8 cellular contexts compared by ENCODE assay signal in genomic region chr2:105397959-105398521, GRCh38. TPM values are rescaled to one million over a fixed set of nuclear protein-coding genes. Genes with fewer than 3 reads are reported as not detected.
A peak's percentile ranks its signal among the peaks of the same experiment; 100 is the strongest.
DNase-seq lines count a peak whose midpoint lies in the region; ATAC-seq, FAIRE-seq and TF ChIP-seq lines count a peak whose summit lies in the region.

No MANE protein-coding gene starts in this region.

- peaks cover 32% of the 10 kb centered on the region for H3K27me3 Mint-ChIP-seq in activated CD4-positive, alpha-beta T cell treated with anti-CD3 and anti-CD28 coated beads, Interleukin-2, amount 10 ng/mL, durations not matched to agents 24 days and 14 days
- peaks cover 31% of the 10 kb centered on the region for H3K27me3 Mint-ChIP-seq in activated T-cell treated with anti-CD3 and anti-CD28 coated beads, Interleukin-2, amount 50 U/mL, for 4 hours (ENCODE audit: low read depth)

- peaks cover 7% of the 10 kb centered on the region for H3F3A ChIP-seq in smooth muscle cell (ENCODE audit: low read depth)

- peaks cover under 1% of the 10 kb centered on the region for H3K4me1 ChIP-seq in hepatocyte (ENCODE audit: insufficient read depth)
- H3K4me1 ChIP-seq in smooth muscle cell (ENCODE audit: low read depth): peaks cover 18% of the 10 kb centered on the region

- WGBS in hepatocyte (ENCODE audit: low lambda C conversion rate, missing lambda C conversion rate): 16% methylated on average over 19 of the region's 19 CpGs
- WGBS in smooth muscle cell (ENCODE audit: low lambda C conversion rate): 4% methylated on average over 19 of the region's 19 CpGs

- H3K4me3 ChIP-seq in hepatocyte: peak overlapping the region; percentile 96
- peak overlapping the region; percentile 100 for H3K4me3 ChIP-seq in smooth muscle cell

- TF ChIP-seq CTCF in hepatocyte (IDR thresholded peaks at IDR 0.05; ENCODE audit: poor library complexity) (no peak), smooth muscle cell (IDR thresholded peaks at IDR 0.05; ENCODE audit: borderline replicate concordance, insufficient read depth, poor library complexity, severe bottlenecking) (no peak)

- H3K9me2 ChIP-seq in hepatocyte (replicated peaks; ENCODE audit: insufficient read depth): no peaks in the 10 kb centered on the region

- H3K36me3 ChIP-seq in hepatocyte (replicated peaks; ENCODE audit: insufficient read depth, low read depth) (no peaks in the 10 kb centered on the region), smooth muscle cell (ENCODE audit: low read depth) (no peaks in the 10 kb centered on the region)

- DNase-seq in activated CD4-positive, alpha-beta T cell treated with anti-CD3 and anti-CD28 coated beads, Interleukin-2, amount 10 ng/mL, durations not matched to agents 24 days and 14 days: no peak
- DNase-seq in activated CD4-positive, alpha-beta T cell treated with anti-CD3 and anti-CD28 coated beads, Interleukin-2, amount 50 U/mL, for 4 hours: no peak
- DNase-seq in activated T-cell treated with anti-CD3 and anti-CD28 coated beads, Interleukin-2, amount 50 U/mL, for 4 hours: no peak
- DNase-seq in hepatocyte (ENCODE audit: low spot score) (no peak), smooth muscle cell (lab: John Stamatoyannopoulos, UW; ENCODE audit: unreplicated experiment) (no peak), GM12892 (ENCODE audit: insufficient read length) (no peak), activated gamma-delta T cell (lab: John Stamatoyannopoulos, UW) (no peak)

- H3K79me2 ChIP-seq in hepatocyte: peaks cover 20% of the 10 kb centered on the region
- H3K79me2 ChIP-seq in smooth muscle cell (ENCODE audit: low read depth): peaks cover 54% of the 10 kb centered on the region

- no peaks in the 10 kb centered on the region for H3K27me3 ChIP-seq in hepatocyte
- H3K27me3 ChIP-seq in smooth muscle cell (ENCODE audit: low read depth): no peaks in the 10 kb centered on the region

- H3K4me1 Mint-ChIP-seq in activated CD4-positive, alpha-beta T cell treated with anti-CD3 and anti-CD28 coated beads, Interleukin-2, amount 10 ng/mL, durations not matched to agents 24 days and 14 days: peaks cover 10% of the 10 kb centered on the region
- H3K4me1 Mint-ChIP-seq in activated T-cell treated with anti-CD3 and anti-CD28 coated beads, Interleukin-2, amount 50 U/mL, for 4 hours (ENCODE audit: low read depth): peaks cover 14% of the 10 kb centered on the region

- peak overlapping the region; percentile 81 for H3K4me3 Mint-ChIP-seq in activated CD4-positive, alpha-beta T cell treated with anti-CD3 and anti-CD28 coated beads, Interleukin-2, amount 10 ng/mL, durations not matched to agents 24 days and 14 days
- H3K4me3 Mint-ChIP-seq in activated T-cell treated with anti-CD3 and anti-CD28 coated beads, Interleukin-2, amount 50 U/mL, for 4 hours: peak overlapping the region; percentile 85

- H4K20me1 ChIP-seq in hepatocyte (ENCODE audit: insufficient read depth, poor library complexity, severe bottlenecking) (no peaks in the 10 kb centered on the region), smooth muscle cell (ENCODE audit: low read depth) (peaks cover 36% of the 10 kb centered on the region)

- intact Hi-C loops in activated CD4-positive, alpha-beta T cell treated with anti-CD3 and anti-CD28 coated beads, Interleukin-2, amount 10 ng/mL, durations not matched to agents 24 days and 14 days (cut with micrococcal nuclease): loop anchor here (10.0 kb wide), 1 partner anchor 347 kb away; the partner anchor contains the start of gene NCK2

- TF ChIP-seq POLR2A in GM12892 (IDR thresholded peaks at IDR 0.05; ENCODE audit: low read depth, low read length): no peak

- FAIRE-seq in GM12892 (lab: Jason Lieb, UNC): no peak

- H3K9me3 ChIP-seq in hepatocyte (ENCODE audit: low read depth): no peaks in the 10 kb centered on the region
- H3K9me3 ChIP-seq in smooth muscle cell (replicated peaks; ENCODE audit: low read depth): no peaks in the 10 kb centered on the region

- no peaks in the 10 kb centered on the region for H3K36me3 Mint-ChIP-seq in activated CD4-positive, alpha-beta T cell treated with anti-CD3 and anti-CD28 coated beads, Interleukin-2, amount 10 ng/mL, durations not matched to agents 24 days and 14 days (ENCODE audit: low read depth)
- no peaks in the 10 kb centered on the region for H3K36me3 Mint-ChIP-seq in activated T-cell treated with anti-CD3 and anti-CD28 coated beads, Interleukin-2, amount 50 U/mL, for 4 hours (ENCODE audit: insufficient read depth)

- H3K4me2 ChIP-seq in hepatocyte: peak overlapping the region; percentile 95
- peak overlapping the region; percentile 97 for H3K4me2 ChIP-seq in smooth muscle cell

- no peak for ATAC-seq in activated T-cell treated with anti-CD3 and anti-CD28 coated beads, Interleukin-2, amount 50 U/mL, for 4 hours
- ATAC-seq in GM21515 (IDR thresholded peaks at IDR 0.05; ENCODE audit: unreplicated experiment): no peak

- H3K27ac ChIP-seq in hepatocyte (peak overlapping the region; percentile 88), smooth muscle cell (ENCODE audit: low read depth) (peak overlapping the region; percentile 97)

- H3K9me3 Mint-ChIP-seq in activated CD4-positive, alpha-beta T cell treated with anti-CD3 and anti-CD28 coated beads, Interleukin-2, amount 10 ng/mL, durations not matched to agents 24 days and 14 days: no peaks in the 10 kb centered on the region
- no peaks in the 10 kb centered on the region for H3K9me3 Mint-ChIP-seq in activated T-cell treated with anti-CD3 and anti-CD28 coated beads, Interleukin-2, amount 50 U/mL, for 4 hours

- peak overlapping the region; percentile 97 for H2AFZ ChIP-seq in hepatocyte
- no peak overlapping the region for H2AFZ ChIP-seq in smooth muscle cell (ENCODE audit: low read depth)

- H3K9ac ChIP-seq in smooth muscle cell (ENCODE audit: low read depth): peak overlapping the region; percentile 100

- peak overlapping the region; percentile 67 for H3K27ac Mint-ChIP-seq in activated CD4-positive, alpha-beta T cell treated with anti-CD3 and anti-CD28 coated beads, Interleukin-2, amount 10 ng/mL, durations not matched to agents 24 days and 14 days

RNA-seq across cellular contexts. Expression of gene FHL2, which starts 0.8 kb away (rescaled TPM):
- total RNA-seq in activated CD4-positive, alpha-beta T cell treated with anti-CD3 and anti-CD28 coated beads, Interleukin-2, amount 10 ng/mL, durations not matched to agents 24 days and 14 days: 2.4 and 3.8 TPM in 2 replicates
- 1 to 10 TPM; 2.6 to 3.5 (median 2.7) TPM for total RNA-seq in activated T-cell treated with anti-CD3 and anti-CD28 coated beads, Interleukin-2, amount 50 U/mL, for 4 hours
- total RNA-seq in hepatocyte (17.9 and 19.7 TPM in 2 replicates), smooth muscle cell (67.6 and 98.0 TPM in 2 replicates)
- polyA plus RNA-seq in hepatocyte (18.8 and 22.3 TPM in 2 replicates), smooth muscle cell (64.1 and 82.8 TPM in 2 replicates)
- polyA plus RNA-seq in GM12892 (2012; ENCODE audit: missing spikeins): 5.1 TPM
